8 cellular contexts compared by ENCODE assay signal in genomic region chr6:28537509-28538140, GRCh38. TPM values are rescaled to one million over a fixed set of nuclear protein-coding genes. Genes with fewer than 3 reads are reported as not detected.
A peak's percentile ranks its signal among the peaks of the same experiment; 100 is the strongest.
DNase-seq lines count a peak whose midpoint lies in the region; ATAC-seq, FAIRE-seq and TF ChIP-seq lines count a peak whose summit lies in the region.

No MANE protein-coding gene starts in this region.

- peak; percentile 13 for DNase-seq in MG63
- DNase-seq in astrocyte (ENCODE audit: low read depth): no peak
- DNase-seq in kidney epithelial cell (ENCODE audit: low read depth): no peak
- DNase-seq in ACHN: no peak
- no peak for DNase-seq in right cardiac atrium

- no peak for TF ChIP-seq CTCF in DOHH2 (IDR thresholded peaks at IDR 0.05; ENCODE audit: low read depth, low read length, poor library complexity, severe bottlenecking)
- TF ChIP-seq CTCF in astrocyte (IDR thresholded peaks at IDR 0.05; ENCODE audit: insufficient read depth, low read depth, low read length): no peak
- TF ChIP-seq CTCF in kidney epithelial cell (IDR thresholded peaks at IDR 0.05; ENCODE audit: insufficient read depth, low read length, poor library complexity, severe bottlenecking): no peak

- H2AFZ ChIP-seq in astrocyte (ENCODE audit: low read depth, low read length): no peak overlapping the region

- H3K9me3 Mint-ChIP-seq in astrocyte (ENCODE audit: unreplicated experiment): peaks cover 2% of the 10 kb centered on the region

- intact Hi-C loops in right cardiac atrium (cut with DNase I): no loop called here

- no peaks in the 10 kb centered on the region for H3K9me3 ChIP-seq in DOHH2 (ENCODE audit: control insufficient read depth, insufficient read depth, low read length)
- H3K9me3 ChIP-seq in MG63: no peaks in the 10 kb centered on the region
- H3K9me3 ChIP-seq in astrocyte (ENCODE audit: insufficient read depth, low read depth, low read length): no peaks in the 10 kb centered on the region
- H3K9me3 ChIP-seq in right cardiac atrium (ENCODE audit: control insufficient read depth, low read length): no peaks in the 10 kb centered on the region

- no peaks in the 10 kb centered on the region for H3K36me3 Mint-ChIP-seq in astrocyte (ENCODE audit: low read depth, unreplicated experiment)

- no peak for FAIRE-seq in astrocyte (lab: Jason Lieb, UNC)

- H3K79me2 ChIP-seq in DOHH2 (ENCODE audit: control insufficient read depth, low read length) (no peaks in the 10 kb centered on the region), astrocyte (ENCODE audit: insufficient read depth, low read length) (no peaks in the 10 kb centered on the region)

- 0 out of 2 replicates have a peak, but pooled peaks cover 2% of the 10 kb centered on the region for H3K27me3 ChIP-seq in DOHH2 (ENCODE audit: control insufficient read depth, low read length)
- H3K27me3 ChIP-seq in MG63: no peaks in the 10 kb centered on the region
- peaks cover 4% of the 10 kb centered on the region for H3K27me3 ChIP-seq in astrocyte (ENCODE audit: insufficient read depth, low read length)
- H3K27me3 ChIP-seq in kidney epithelial cell (ENCODE audit: control insufficient read depth, insufficient read depth, low read length): peaks cover 5% of the 10 kb centered on the region
- H3K27me3 ChIP-seq in right cardiac atrium (ENCODE audit: control insufficient read depth, insufficient read depth): peaks cover 2% of the 10 kb centered on the region

- no peak overlapping the region for H3K9ac ChIP-seq in astrocyte (ENCODE audit: low read length)

- H3K36me3 ChIP-seq in DOHH2 (ENCODE audit: control insufficient read depth, low read length): no peaks in the 10 kb centered on the region
- no peaks in the 10 kb centered on the region for H3K36me3 ChIP-seq in MG63
- H3K36me3 ChIP-seq in astrocyte (ENCODE audit: insufficient read depth, low read length): no peaks in the 10 kb centered on the region
- H3K36me3 ChIP-seq in kidney epithelial cell (ENCODE audit: control insufficient read depth, insufficient read depth, low read length): no peaks in the 10 kb centered on the region

- no peaks in the 10 kb centered on the region for H3F3A ChIP-seq in DOHH2 (ENCODE audit: control insufficient read depth, insufficient read depth)

- peak overlapping the region; percentile 58 for H3K27ac Mint-ChIP-seq in astrocyte (ENCODE audit: unreplicated experiment)

- no peaks in the 10 kb centered on the region for H4K20me1 ChIP-seq in DOHH2 (ENCODE audit: control insufficient read depth, insufficient read depth, low read depth, low read length)
- no peaks in the 10 kb centered on the region for H4K20me1 ChIP-seq in astrocyte (ENCODE audit: insufficient read depth, low read length)

- peak overlapping the region; percentile 80 for H3K4me3 Mint-ChIP-seq in astrocyte (ENCODE audit: unreplicated experiment)

- in situ Hi-C loops in ACHN (cut with HindIII; ENCODE audit: low pct_ligation_motif_present, low pct_unique_long_range_greater_than_20kb, low sequenced_read_pairs): no loop called here

- H3K4me1 ChIP-seq in DOHH2 (ENCODE audit: control insufficient read depth, low read length): peaks cover 10% of the 10 kb centered on the region
- H3K4me1 ChIP-seq in astrocyte (ENCODE audit: insufficient read depth, low read length): no peaks in the 10 kb centered on the region
- no peaks in the 10 kb centered on the region for H3K4me1 ChIP-seq in right cardiac atrium (ENCODE audit: control insufficient read depth, insufficient read depth, low read length)

- peak overlapping the region; percentile 44 for H3K4me3 ChIP-seq in DOHH2 (ENCODE audit: low read length)
- H3K4me3 ChIP-seq in MG63: peak overlapping the region; percentile 46
- H3K4me3 ChIP-seq in astrocyte (ENCODE audit: insufficient read depth, low read depth, low read length): peak overlapping the region; percentile 68
- H3K4me3 ChIP-seq in kidney epithelial cell (ENCODE audit: low read depth, low read length): peak overlapping the region; percentile 8
- H3K4me3 ChIP-seq in right cardiac atrium (ENCODE audit: low read length): no peak overlapping the region

- peaks cover 13% of the 10 kb centered on the region for H3K27me3 Mint-ChIP-seq in astrocyte (ENCODE audit: low read depth, unreplicated experiment)

- WGBS in right cardiac atrium: 37% methylated on average over 22 of the region's 22 CpGs

- H3K4me2 ChIP-seq in DOHH2 (ENCODE audit: low read length): peak overlapping the region; percentile 38
- peak overlapping the region; percentile 81 for H3K4me2 ChIP-seq in astrocyte (ENCODE audit: low read length)

- H3K27ac ChIP-seq in DOHH2 (ENCODE audit: low read depth, low read length) (no peak overlapping the region), astrocyte (ENCODE audit: low read depth, low read length) (no peak overlapping the region), right cardiac atrium (ENCODE audit: low read length) (no peak overlapping the region)

- peaks cover 3% of the 10 kb centered on the region for H3K4me1 Mint-ChIP-seq in astrocyte (ENCODE audit: low read depth, unreplicated experiment)

- H3K9me2 ChIP-seq in DOHH2 (replicated peaks; ENCODE audit: control insufficient read depth, low read length): no peaks in the 10 kb centered on the region

- ATAC-seq in right cardiac atrium: no peak
- ATAC-seq in GM21737 (IDR thresholded peaks at IDR 0.05; ENCODE audit: unreplicated experiment): no peak
- ATAC-seq in GM18873 (IDR thresholded peaks at IDR 0.05; ENCODE audit: low FRiP score, unreplicated experiment): no peak

RNA-seq across cellular contexts. Expression of gene GPX5, which starts 11.9 kb away (rescaled TPM):
- not detected in 2 replicates for total RNA-seq in MG63 (2014; rRNA removed; shearing (Covaris generic); ENCODE audit: low replicate concordance)
- 4.3 and 6.6 TPM in 2 replicates for total RNA-seq in astrocyte
- total RNA-seq in kidney epithelial cell: not detected in 2 replicates
- total RNA-seq in right cardiac atrium: not detected
- polyA plus RNA-seq in right cardiac atrium: not detected

RNA-seq across cellular contexts. Expression of gene GPX6, which starts 22.0 kb away (rescaled TPM):
- not detected in 2 replicates for total RNA-seq in MG63 (2014; rRNA removed; shearing (Covaris generic); ENCODE audit: low replicate concordance)
- not detected in 2 replicates for total RNA-seq in astrocyte
- not detected in 2 replicates for total RNA-seq in kidney epithelial cell
- not detected for total RNA-seq in right cardiac atrium
- not detected for polyA plus RNA-seq in right cardiac atrium
